Comparison of ENCODE assay signal across 17 cellular contexts in genomic region chr6:80642452-80642851, GRCh38.
A peak's percentile ranks its signal among the peaks of the same experiment; 100 is the strongest.
DNase-seq lines count a peak whose midpoint lies in the region; TF ChIP-seq lines count a peak whose summit lies in the region.
"Had no signal": no experiment of that assay in that cellular context is flagged by ENCODE, and none has a peak within 500 bp of the region (broad histone marks: within the 10 kb centered on the region; RNA-seq: fewer than 3 reads in every experiment).

No MANE protein-coding gene starts in this region.

- no peaks in the 10 kb centered on the region for H4K20me1 ChIP-seq in KMS-11 (ENCODE audit: insufficient read depth)
- no peaks in the 10 kb centered on the region for H4K20me1 ChIP-seq in osteoblast (ENCODE audit: insufficient read depth, low read length)

- no peak overlapping the region for H4K91ac ChIP-seq in neuronal stem cell (ENCODE audit: low read depth, low read length, poor library complexity)

- H3K18ac ChIP-seq in neuronal stem cell (ENCODE audit: low read length), result no peak overlapping the region

- H3K79me2 ChIP-seq in KMS-11 (ENCODE audit: insufficient read depth, low read depth), result no peaks in the 10 kb centered on the region
- no peaks in the 10 kb centered on the region for H3K79me2 ChIP-seq in osteoblast (ENCODE audit: insufficient read depth, low read length)

- H3K4me1 ChIP-seq in KMS-11 (ENCODE audit: low read depth, poor library complexity, severe bottlenecking) (peaks cover 46% of the 10 kb centered on the region), osteoblast (ENCODE audit: insufficient read depth, low read length) (peaks cover 28% of the 10 kb centered on the region), neuronal stem cell (ENCODE audit: control insufficient read depth in 2 of 2, insufficient read depth in 1 of 2, low read depth in 1 of 2, low read length in 2 of 2) (peaks cover 0 to 18% of the 10 kb centered on the region in 2 donors)
- H3K4me1 ChIP-seq: sigmoid colon had no signal

- H3K36me3 ChIP-seq in KMS-11 (ENCODE audit: insufficient read depth) (no peaks in the 10 kb centered on the region), brain microvascular endothelial cell (replicated peaks) (no peaks in the 10 kb centered on the region), osteoblast (ENCODE audit: insufficient read depth, low read length) (no peaks in the 10 kb centered on the region), neuronal stem cell (replicated peaks in 1 of 2; ENCODE audit: control insufficient read depth in 2 of 2, insufficient read depth in 2 of 2, low read length in 2 of 2) (no peaks in the 10 kb centered on the region)
- H3K36me3 ChIP-seq: sigmoid colon had no signal

- no peak overlapping the region for H3K23ac ChIP-seq in neuronal stem cell (ENCODE audit: low read depth, low read length, poor library complexity)

- peak; percentile 86 for DNase-seq in EH (ENCODE audit: low read depth)
- no peak for DNase-seq in brain microvascular endothelial cell
- DNase-seq in osteoblast (ENCODE audit: insufficient read length, low spot score, missing footprints), result no peak
- DNase-seq in neuronal stem cell (ENCODE audit: low spot score), result no peak
- DNase-seq in NK-92 treated with Interleukin-12 subunit alpha and Interleukin-12 subunit beta, amount 100 ng/mL, for 24 hours (lab: John Stamatoyannopoulos, UW), result no peak
- DNase-seq in GOT3 (lab: John Stamatoyannopoulos, UW), result no peak
- DNase-seq: activated CD4-positive, alpha-beta memory T cell treated with anti-CD3 and anti-CD28 coated beads, Interleukin-2, amount 10 ng/mL, durations not matched to agents 7 days and 5 days; activated effector memory CD4-positive, alpha-beta T cell treated with anti-CD3 and anti-CD28 coated beads, Interleukin-2, amount 50 U/mL, for 16 hours; activated T-cell treated with anti-CD3 and anti-CD28 coated beads for 4 hours; CD8-positive, alpha-beta T cell; DMS79; immature natural killer cell; NCI-H774; Right ventricle myocardium superior; sigmoid colon; substantia nigra had no signal

- no peak overlapping the region for H3K27ac ChIP-seq in KMS-11
- peak overlapping the region; percentile 68 for H3K27ac ChIP-seq in brain microvascular endothelial cell
- H3K27ac ChIP-seq in osteoblast (ENCODE audit: low read depth, low read length), result peak overlapping the region; percentile 85
- no peak overlapping the region for H3K27ac ChIP-seq in neuronal stem cell (replicated peaks; ENCODE audit: low read length)
- H3K27ac ChIP-seq: sigmoid colon had no signal

- H2AK5ac ChIP-seq in neuronal stem cell (ENCODE audit: low read depth, low read length), result no peak overlapping the region

- H2AFZ ChIP-seq in KMS-11 (ENCODE audit: low read depth) (no peak overlapping the region), osteoblast (ENCODE audit: low read length) (no peak overlapping the region), neuronal stem cell (ENCODE audit: low read length) (no peak overlapping the region)

- no peak overlapping the region for H2BK15ac ChIP-seq in neuronal stem cell (ENCODE audit: low read length)

- in situ Hi-C loops in brain microvascular endothelial cell (cut with HindIII; ENCODE audit: low pct_ligation_motif_present, low sequenced_read_pairs), result no loop called here

- no peak for TF ChIP-seq CTCF in KMS-11 (conservative IDR thresholded peaks at IDR 0.05; ENCODE audit: low read depth, low read length)
- no peak for TF ChIP-seq CTCF in brain microvascular endothelial cell (IDR thresholded peaks at IDR 0.05; ENCODE audit: low read depth, low read length, missing control alignments)
- no peak for TF ChIP-seq CTCF in osteoblast (IDR thresholded peaks at IDR 0.05; ENCODE audit: extremely low read depth, low read depth, low read length)

- no peaks in the 10 kb centered on the region for H3K79me1 ChIP-seq in neuronal stem cell (ENCODE audit: low read depth, low read length)

- no peaks in the 10 kb centered on the region for H3K27me3 ChIP-seq in KMS-11 (ENCODE audit: insufficient read depth, low read depth)
- no peaks in the 10 kb centered on the region for H3K27me3 ChIP-seq in brain microvascular endothelial cell (replicated peaks)
- no peaks in the 10 kb centered on the region for H3K27me3 ChIP-seq in osteoblast (ENCODE audit: insufficient read depth, low read length)
- no peaks in the 10 kb centered on the region for H3K27me3 ChIP-seq in neuronal stem cell (ENCODE audit: control insufficient read depth in 3 of 3, insufficient read depth in 3 of 3, low read depth in 1 of 3, low read length in 3 of 3)
- H3K27me3 ChIP-seq: sigmoid colon had no signal

- H4K8ac ChIP-seq in neuronal stem cell (ENCODE audit: low read depth, low read length), result no peak overlapping the region

- H3K9ac ChIP-seq in KMS-11 (no peak overlapping the region), neuronal stem cell (ENCODE audit: low read depth, low read length, poor library complexity) (no peak overlapping the region)

- peak overlapping the region; percentile 17; the same call in 1 of the 2 replicates for H3K4me2 ChIP-seq in KMS-11
- H3K4me2 ChIP-seq in osteoblast (ENCODE audit: insufficient read depth, low read length), result peak overlapping the region; percentile 35
- H3K4me2 ChIP-seq in neuronal stem cell (ENCODE audit: insufficient read depth, low read length, poor library complexity, severe bottlenecking), result no peak overlapping the region

- H2BK12ac ChIP-seq in neuronal stem cell (ENCODE audit: low read length), result no peak overlapping the region

- H2BK120ac ChIP-seq in neuronal stem cell (ENCODE audit: low read depth, low read length), result no peak overlapping the region

- H3K14ac ChIP-seq in neuronal stem cell (ENCODE audit: low read length), result no peak overlapping the region

- H3K4me3 ChIP-seq in KMS-11 (IDR thresholded peaks at IDR 0.05; ENCODE audit: insufficient read depth, low read depth, low read length) (no peak overlapping the region), brain microvascular endothelial cell (ENCODE audit: low read depth, low read length) (no peak overlapping the region), osteoblast (ENCODE audit: insufficient read depth, low read length) (no peak overlapping the region), neuronal stem cell (ENCODE audit: low read length in 2 of 2) (no peak overlapping the region)
- H3K4me3 ChIP-seq: sigmoid colon had no signal

- H3K9me3 ChIP-seq in osteoblast (ENCODE audit: low read depth, low read length) (no peaks in the 10 kb centered on the region), neuronal stem cell (replicated peaks in 1 of 2; ENCODE audit: control insufficient read depth in 2 of 2, insufficient read depth in 1 of 2, low read depth in 1 of 2, low read length in 2 of 2) (no peaks in the 10 kb centered on the region)

- no peak overlapping the region for H2BK5ac ChIP-seq in neuronal stem cell (ENCODE audit: low read length)

- H3K4ac ChIP-seq in neuronal stem cell (ENCODE audit: low read length), result no peak overlapping the region

Comparison
In these comparisons a context has a peak if more than half of its experiments do, and no peak if none do; other contexts are left out.
1. H3K27ac ChIP-seq: peak in brain microvascular endothelial cell (single experiment) and osteoblast (single experiment); none in KMS-11 (single experiment) and neuronal stem cell (single experiment).